In genomic region chr2:45922577-45922988, GRCh38 we compare ENCODE assay signal across 11 cellular contexts.
A peak's percentile ranks its signal among the peaks of the same experiment; 100 is the strongest.
DNase-seq lines count a peak whose midpoint lies in the region; ATAC-seq and TF ChIP-seq lines count a peak whose summit lies in the region.
"Had no signal": no experiment of that assay in that cellular context is flagged by ENCODE, and none has a peak within 500 bp of the region (broad histone marks: within the 10 kb centered on the region; RNA-seq: fewer than 3 reads in every experiment).

No MANE protein-coding gene starts in this region.

- H3K4me1 Mint-ChIP-seq in activated naive CD8-positive, alpha-beta T cell treated with anti-CD3 and anti-CD28 coated beads for 36 hours, result peaks cover 5% of the 10 kb centered on the region
- H3K4me1 Mint-ChIP-seq in T-cell, result peaks cover 0 to 5% (median 2%) of the 10 kb centered on the region in 3 donors

- POLR2A ChIA-PET in T-cell (lab: Charles Lee), result interaction anchor here in 1 of 2 donors (0.5 kb wide), 1 partner anchor 1747 kb away, joined by 4 read pairs; no protein-coding TSS in a partner anchor

- H3K27me3 Mint-ChIP-seq in activated naive CD8-positive, alpha-beta T cell treated with anti-CD3 and anti-CD28 coated beads for 36 hours, result no peaks in the 10 kb centered on the region
- H3K27me3 Mint-ChIP-seq in T-cell, result no peaks in the 10 kb centered on the region
- H3K27me3 Mint-ChIP-seq: central memory CD8-positive, alpha-beta T cell had no signal

- H3K4me1 ChIP-seq in BE2C, result peaks cover 35% of the 10 kb centered on the region

- no peaks in the 10 kb centered on the region for H3K36me3 Mint-ChIP-seq in activated naive CD8-positive, alpha-beta T cell treated with anti-CD3 and anti-CD28 coated beads for 36 hours
- no peaks in the 10 kb centered on the region for H3K36me3 Mint-ChIP-seq in T-cell

- H3K4me3 ChIP-seq in BE2C (ENCODE audit: low read depth, low read length), result 0 out of 2 replicates have a peak overlapping the region, but pooled peaks have one; percentile 7

- no peak overlapping the region for H3K27ac Mint-ChIP-seq in activated naive CD8-positive, alpha-beta T cell treated with anti-CD3 and anti-CD28 coated beads for 36 hours
- H3K27ac Mint-ChIP-seq in T-cell, result no peak overlapping the region

- intact Hi-C loops in cardiac septum (cut with DNase I), result loop anchor here (2.0 kb wide), 1 partner anchor 36 kb away; no protein-coding TSS in a partner anchor

- no peak for ATAC-seq in GM19023 (IDR thresholded peaks at IDR 0.05; ENCODE audit: unreplicated experiment)
- no peak for ATAC-seq in T-cell (replicated peaks in 1 of 4)

- H3K27me3 ChIP-seq in BE2C, result no peaks in the 10 kb centered on the region

- no peak overlapping the region for H3K4me3 Mint-ChIP-seq in activated naive CD8-positive, alpha-beta T cell treated with anti-CD3 and anti-CD28 coated beads for 36 hours
- no peak overlapping the region for H3K4me3 Mint-ChIP-seq in T-cell
- H3K4me3 Mint-ChIP-seq: central memory CD8-positive, alpha-beta T cell had no signal

- H3K9me3 Mint-ChIP-seq in activated naive CD8-positive, alpha-beta T cell treated with anti-CD3 and anti-CD28 coated beads for 36 hours, result no peaks in the 10 kb centered on the region
- no peaks in the 10 kb centered on the region for H3K9me3 Mint-ChIP-seq in T-cell
- H3K9me3 Mint-ChIP-seq: central memory CD8-positive, alpha-beta T cell had no signal

- H3K9me3 ChIP-seq in BE2C, result no peaks in the 10 kb centered on the region

- DNase-seq in BE2C (peak; percentile 87), NCI-H1417 treated with DMSO at 0.1 percent for 48 hours (lab: John Stamatoyannopoulos, UW) (peak; percentile 48), OCI-M1 (lab: John Stamatoyannopoulos, UW) (peak; percentile 70), cardiac septum (ENCODE audit: low spot score) (peak; percentile 82), NK-92 (lab: John Stamatoyannopoulos, UW; ENCODE audit: unreplicated experiment) (no peak), T-cell (no peak)
- DNase-seq in activated naive CD8-positive, alpha-beta T cell treated with anti-CD3 and anti-CD28 coated beads for 36 hours, result no peak
- DNase-seq: activated CD8-positive, alpha-beta memory T cell treated with anti-CD3 and anti-CD28 coated beads, Interleukin-2, amount 50 U/mL, for 48 hours; T1000 had no signal

- CTCF ChIA-PET in T-cell (lab: Charles Lee), result no interaction called here

- no peaks in the 10 kb centered on the region for H3K36me3 ChIP-seq in BE2C

- no peak for TF ChIP-seq CTCF in BE2C (IDR thresholded peaks at IDR 0.05; ENCODE audit: low read depth, low read length)

Comparison
In these comparisons a context has a peak if more than half of its experiments do, and no peak if none do; other contexts are left out.
1. DNase-seq: peak in BE2C (single experiment), NCI-H1417 treated with DMSO at 0.1 percent for 48 hours (single experiment), OCI-M1 (single experiment) and cardiac septum (single experiment); none in activated naive CD8-positive, alpha-beta T cell treated with anti-CD3 and anti-CD28 coated beads for 36 hours (single experiment), NK-92 (single experiment) and T-cell (0 of 34).